ENCODE assay signal across 10 cellular contexts in the genomic region with DNA sequence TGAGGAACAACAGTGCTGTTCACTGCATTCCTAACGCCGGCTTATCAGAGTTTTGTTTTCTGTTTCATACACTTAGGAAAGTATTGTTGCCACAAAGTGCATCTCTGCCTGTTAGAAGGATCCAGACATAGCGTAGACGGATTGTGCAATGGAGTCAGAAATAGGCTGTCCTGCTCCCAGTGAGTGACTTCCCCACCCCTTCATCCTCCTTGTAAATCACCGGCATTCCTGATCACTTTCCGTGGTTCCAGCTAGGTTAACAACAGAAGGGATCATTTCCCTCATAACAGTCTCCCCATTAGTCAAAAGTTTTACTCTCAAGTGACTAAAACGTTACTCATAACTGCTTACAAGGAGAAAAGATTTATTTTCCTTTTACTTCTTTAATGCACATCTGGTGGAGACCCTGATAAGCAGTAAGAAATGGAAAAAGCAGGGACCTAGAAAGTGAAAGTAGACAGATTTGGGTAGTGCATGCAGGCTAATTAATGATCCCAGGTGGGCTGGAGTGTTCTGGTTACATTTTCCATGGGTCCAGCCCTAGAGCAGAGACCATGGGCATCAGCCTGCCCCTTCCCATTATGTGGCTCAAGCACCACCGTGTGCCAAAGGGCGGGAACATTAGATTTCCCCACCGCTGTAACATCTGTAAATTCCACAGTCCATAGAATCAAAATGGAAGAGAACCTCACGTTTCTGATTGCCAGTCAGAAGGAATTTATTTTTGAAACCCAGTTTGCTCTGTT.
A peak's percentile ranks its signal among the peaks of the same experiment; 100 is the strongest.
DNase-seq lines count a peak whose midpoint lies in the region; ATAC-seq and TF ChIP-seq lines count a peak whose summit lies in the region.
"Had no signal": no experiment of that assay in that cellular context is flagged by ENCODE, and none has a peak within 500 bp of the region (broad histone marks: within the 10 kb centered on the region; RNA-seq: fewer than 3 reads in every experiment).

No MANE protein-coding gene starts in this region.

- DNase-seq in Right ventricle myocardium superior (no peak), cardiac septum (ENCODE audit: low spot score) (no peak), caudate nucleus (lab: John Stamatoyannopoulos, UW) (no peak), right lobe of liver (no peak), cerebellar nuclear complex (lab: John Stamatoyannopoulos, UW) (no peak), activated gamma-delta T cell (lab: John Stamatoyannopoulos, UW) (no peak), sigmoid colon (no peak)
- DNase-seq: activated CD4-positive, CD25-positive, alpha-beta regulatory T cell; COR-L47 had no signal

- TF ChIP-seq EP300 in sigmoid colon (IDR thresholded peaks at IDR 0.05), result no peak

- intact Hi-C loops in Right ventricle myocardium superior (cut with DNase I) (no loop called here), cardiac septum (cut with DNase I) (no loop called here), right lobe of liver (cut with DNase I) (no loop called here), sigmoid colon (cut with DNase I) (no loop called here)

- TF ChIP-seq POLR2A in right lobe of liver (IDR thresholded peaks at IDR 0.05) (no peak), sigmoid colon (IDR thresholded peaks at IDR 0.05) (no peak)

- peak; percentile 65 for ATAC-seq in Right ventricle myocardium superior (ENCODE audit: poor library complexity)
- peak; percentile 72 to 83 (median 78) for ATAC-seq in right lobe of liver
- ATAC-seq in HG02798 (IDR thresholded peaks at IDR 0.05; ENCODE audit: poor library complexity, unreplicated experiment), result no peak

- no peaks in the 10 kb centered on the region for H3K9me3 ChIP-seq in right lobe of liver
- no peaks in the 10 kb centered on the region for H3K9me3 ChIP-seq in sigmoid colon

- no peak for TF ChIP-seq CTCF in right lobe of liver (IDR thresholded peaks at IDR 0.05)
- TF ChIP-seq CTCF in sigmoid colon (IDR thresholded peaks at IDR 0.05), result no peak

- no peak overlapping the region for H3K4me3 ChIP-seq in right lobe of liver
- H3K4me3 ChIP-seq in sigmoid colon, result peak overlapping the region in 1 of 4 donors; percentile 4

- WGBS in right lobe of liver (ENCODE audit: insufficient coverage, low coverage, low lambda C conversion rate, missing lambda C conversion rate), result 33% methylated on average over 11 of the region's 11 CpGs
- 29 to 44% methylated on average over 11 of the region's 11 CpGs for WGBS in sigmoid colon, 2 donors

- H3K36me3 ChIP-seq in right lobe of liver (no peaks in the 10 kb centered on the region), sigmoid colon (no peaks in the 10 kb centered on the region)

- H3K4me1 ChIP-seq in right lobe of liver (peaks cover 0 to 33% (median 9%) of the 10 kb centered on the region in 4 donors), sigmoid colon (peaks cover 0 to 21% (median 7%) of the 10 kb centered on the region in 4 donors)

- H3K27me3 ChIP-seq in right lobe of liver (no peaks in the 10 kb centered on the region), sigmoid colon (no peaks in the 10 kb centered on the region)

- H3K27ac ChIP-seq in caudate nucleus (ENCODE audit: low read depth, low read length) (peak overlapping the region; percentile 9), right lobe of liver (peak overlapping the region in 1 of 3 donors; percentile 13), sigmoid colon (peak overlapping the region in 1 of 4 donors; percentile 29)
